In genomic region chr1:113074237-113074636, GRCh38 we compare ENCODE assay signal across 8 cellular contexts. TPM values are rescaled to one million over a fixed set of nuclear protein-coding genes. Genes with fewer than 3 reads are reported as not detected.
DNase-seq lines count a peak whose midpoint lies in the region; ATAC-seq, FAIRE-seq and TF ChIP-seq lines count a peak whose summit lies in the region.

No MANE protein-coding gene starts in this region.

- peak overlapping the region; percentile 97 to 98 for H3K4me3 ChIP-seq in kidney (ENCODE audit: low read length in 2 of 2)
- H3K4me3 ChIP-seq in tibial nerve: peak overlapping the region in 3 of 4 donors; percentile 75 to 90 (median 80)
- peak overlapping the region in 2 of 4 donors; percentile 84 to 85 for H3K4me3 ChIP-seq in pancreas

- H3K27ac Mint-ChIP-seq in activated T-helper 17 cell treated with anti-CD3 and anti-CD28 coated beads, Interleukin-2, amount 50 U/mL, for 72 hours: peak overlapping the region; percentile 99

- TF ChIP-seq CTCF in kidney (IDR thresholded peaks at IDR 0.05; ENCODE audit: borderline replicate concordance, extremely low read depth, insufficient read depth) (no peak), tibial nerve (IDR thresholded peaks at IDR 0.05) (no peak), pancreas (IDR thresholded peaks at IDR 0.05) (no peak)

- no peak for TF ChIP-seq EP300 in tibial nerve (IDR thresholded peaks at IDR 0.05)

- 57 to 67% methylated on average over 6 of the region's 6 CpGs for WGBS in tibial nerve, 2 donors
- 56 to 60% methylated on average over 6 of the region's 6 CpGs for WGBS in pancreas, 2 donors

- no peaks in the 10 kb centered on the region for H3K27me3 Mint-ChIP-seq in activated T-cell treated with anti-CD3 and anti-CD28 coated beads, Interleukin-2, amount 50 U/mL, for 4 hours (ENCODE audit: low read depth)
- no peaks in the 10 kb centered on the region for H3K27me3 Mint-ChIP-seq in activated T-helper 17 cell treated with anti-CD3 and anti-CD28 coated beads, Interleukin-2, amount 50 U/mL, for 72 hours

- peaks cover 31% of the 10 kb centered on the region for H3K4me1 Mint-ChIP-seq in activated T-cell treated with anti-CD3 and anti-CD28 coated beads, Interleukin-2, amount 50 U/mL, for 4 hours (ENCODE audit: low read depth)
- peaks cover 10% of the 10 kb centered on the region for H3K4me1 Mint-ChIP-seq in activated T-helper 17 cell treated with anti-CD3 and anti-CD28 coated beads, Interleukin-2, amount 50 U/mL, for 72 hours

- FAIRE-seq in kidney (lab: Jason Lieb, UNC) (no peak), pancreas (lab: Jason Lieb, UNC) (no peak), GM19239 (lab: Jason Lieb, UNC) (no peak)

- H3K36me3 Mint-ChIP-seq in activated T-cell treated with anti-CD3 and anti-CD28 coated beads, Interleukin-2, amount 50 U/mL, for 4 hours (ENCODE audit: insufficient read depth): peaks cover 11% of the 10 kb centered on the region
- peaks cover 36% of the 10 kb centered on the region for H3K36me3 Mint-ChIP-seq in activated T-helper 17 cell treated with anti-CD3 and anti-CD28 coated beads, Interleukin-2, amount 50 U/mL, for 72 hours (ENCODE audit: low read depth)

- H3K9ac ChIP-seq in kidney (ENCODE audit: low read length in 2 of 2): peak overlapping the region; percentile 91 to 97

- no peak for ATAC-seq in activated T-cell treated with anti-CD3 and anti-CD28 coated beads, Interleukin-2, amount 50 U/mL, for 4 hours
- ATAC-seq in activated T-helper 17 cell treated with anti-CD3 and anti-CD28 coated beads, Interleukin-2, amount 50 U/mL, for 72 hours (replicated peaks): no peak
- no peak for ATAC-seq in pancreas

- TF ChIP-seq POLR2A in tibial nerve (IDR thresholded peaks at IDR 0.05): no peak

- intact Hi-C loops in kidney (cut with DNase I): no loop called here
- intact Hi-C loops in pancreas (cut with DNase I): no loop called here

- no peaks in the 10 kb centered on the region for H3K27me3 ChIP-seq in tibial nerve
- no peaks in the 10 kb centered on the region for H3K27me3 ChIP-seq in pancreas

- peaks cover 5 to 12% of the 10 kb centered on the region in 2 donors for H3K4me1 ChIP-seq in kidney (ENCODE audit: control insufficient read depth in 1 of 2, insufficient read depth in 1 of 2, low read depth in 1 of 2, low read length in 2 of 2)
- peaks cover 0 to 40% (median 7%) of the 10 kb centered on the region in 4 donors for H3K4me1 ChIP-seq in tibial nerve
- H3K4me1 ChIP-seq in pancreas: peaks cover 7 to 15% (median 7%) of the 10 kb centered on the region in 3 donors

- H3K36me3 ChIP-seq in kidney (ENCODE audit: control insufficient read depth in 1 of 2, insufficient read depth in 2 of 2, low read length in 2 of 2) (no peaks in the 10 kb centered on the region), tibial nerve (peaks cover 0 to 15% (median 0%) of the 10 kb centered on the region in 3 donors), pancreas (no peaks in the 10 kb centered on the region)

- no peak overlapping the region for H3K27ac ChIP-seq in kidney (ENCODE audit: low read depth in 2 of 2, low read length in 2 of 2)
- H3K27ac ChIP-seq in tibial nerve: peak overlapping the region in 2 of 4 donors; percentile 94 to 96
- H3K27ac ChIP-seq in pancreas: no peak overlapping the region

- peak overlapping the region; percentile 96 for H3K4me3 Mint-ChIP-seq in activated T-cell treated with anti-CD3 and anti-CD28 coated beads, Interleukin-2, amount 50 U/mL, for 4 hours
- peak overlapping the region; percentile 100 for H3K4me3 Mint-ChIP-seq in activated T-helper 17 cell treated with anti-CD3 and anti-CD28 coated beads, Interleukin-2, amount 50 U/mL, for 72 hours

- DNase-seq in activated T-cell treated with anti-CD3 and anti-CD28 coated beads, Interleukin-2, amount 50 U/mL, for 4 hours: no peak
- DNase-seq in activated T-cell treated with anti-CD3 and anti-CD28 coated beads, Interleukin-2, amount 50 U/mL, for 48 hours: no peak
- DNase-seq in kidney (no peak), tibial nerve (ENCODE audit: low spot score in 2 of 2) (no peak), pancreas (no peak), GM19239 (ENCODE audit: insufficient read length, low spot score) (no peak), 8988T (no peak)

- H3K9me3 Mint-ChIP-seq in activated T-cell treated with anti-CD3 and anti-CD28 coated beads, Interleukin-2, amount 50 U/mL, for 4 hours: no peaks in the 10 kb centered on the region
- no peaks in the 10 kb centered on the region for H3K9me3 Mint-ChIP-seq in activated T-helper 17 cell treated with anti-CD3 and anti-CD28 coated beads, Interleukin-2, amount 50 U/mL, for 72 hours

- H3K9me3 ChIP-seq in kidney (ENCODE audit: control insufficient read depth in 1 of 2, low read length in 2 of 2) (no peaks in the 10 kb centered on the region), tibial nerve (no peaks in the 10 kb centered on the region), pancreas (no peaks in the 10 kb centered on the region)

RNA-seq across cellular contexts. Expression of gene LRIG2, which starts 1.2 kb away (rescaled TPM):
- total RNA-seq in activated T-cell treated with anti-CD3 and anti-CD28 coated beads, Interleukin-2, amount 50 U/mL, for 4 hours: 1 to 10 TPM; 7.5 to 8.2 (median 7.8) TPM
- 10 to 100 TPM in 1 of 2 donors, 1 to 10 TPM in 1; 9.9 to 12.9 TPM for total RNA-seq in activated T-helper 17 cell treated with anti-CD3 and anti-CD28 coated beads, Interleukin-2, amount 50 U/mL, for 72 hours
- 17.4 TPM for total RNA-seq in kidney
- polyA plus RNA-seq in kidney (ENCODE audit: insufficient read depth, low read depth, low replicate concordance): 3.6 TPM
- 10 to 100 TPM; 22.2 to 75.9 (median 25.3) TPM for total RNA-seq in tibial nerve
- total RNA-seq in pancreas: 1 to 10 TPM; 2.8 to 8.5 (median 4.5) TPM
- polyA plus RNA-seq in pancreas: 1 to 10 TPM; 2.4 to 4.0 TPM
